ENCODE assay signal across 24 cellular contexts in the genomic region with DNA sequence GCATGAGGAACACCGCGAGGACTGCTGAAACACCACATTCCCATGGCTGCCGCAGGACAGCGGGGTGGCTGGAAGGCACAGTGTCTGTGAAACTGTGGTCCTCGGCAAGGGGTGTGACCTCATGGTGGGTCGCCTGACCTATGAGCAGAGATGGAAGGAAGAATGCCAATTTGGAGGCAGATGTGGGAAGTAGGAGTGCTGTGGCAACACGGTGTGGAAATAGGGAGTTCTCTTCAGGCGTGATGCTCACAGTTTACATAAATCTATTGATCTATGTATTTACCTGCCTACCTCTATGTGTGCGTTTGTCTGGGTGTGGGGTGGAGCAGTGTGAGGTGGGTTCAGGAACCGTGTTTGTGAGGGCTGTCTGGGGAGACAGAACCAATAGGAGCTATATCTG.
"Had no signal": no experiment of that assay in that cellular context is flagged by ENCODE, and none has a peak within 500 bp of the region (broad histone marks: within the 10 kb centered on the region; RNA-seq: fewer than 3 reads in every experiment).

No MANE protein-coding gene starts in this region.

- DNase-seq: effector CD8-positive, alpha-beta T cell; endodermal cell; foreskin keratinocyte; heart left ventricle; kidney; mesenchymal stem cell; mucosa of descending colon; naive B cell; right cardiac atrium; small intestine; stimulated activated CD4-positive, alpha-beta T cell treated with anti-CD3 and anti-CD28 coated beads, Interleukin-15, amount 100 ng/mL, for 24 hours; stimulated activated CD4-positive, alpha-beta T cell treated with anti-CD3 and anti-CD28 coated beads, Interleukin-2, amount 100 ng/mL, for 48 hours; stimulated activated naive B cell treated with anti-CD40 and anti-IgM and Interleukin-4, amounts not matched to agents 10 μg/mL and 1 μg/mL and 100 μg/mL, for 72 hours had no signal

- H3K27me3 ChIP-seq: gastroesophageal sphincter, heart left ventricle, hepatocyte, tibial nerve, vagina had no signal

- H3K27ac ChIP-seq: epithelial cell of prostate, foreskin keratinocyte, gastroesophageal sphincter, hepatocyte, parathyroid adenoma, prostate gland, thoracic aorta, tibial nerve, vagina had no signal

- H3K4me2 ChIP-seq: hepatocyte had no signal

- H3K79me2 ChIP-seq: hepatocyte, parathyroid adenoma had no signal

- H2AFZ ChIP-seq: hepatocyte, parathyroid adenoma had no signal

- H3K4me3 ChIP-seq: gastroesophageal sphincter, heart left ventricle, hepatocyte, mucosa of descending colon, prostate gland, thoracic aorta, tibial nerve, vagina had no signal

- H3K4me1 ChIP-seq: foreskin keratinocyte, gastroesophageal sphincter, parathyroid adenoma, prostate gland, tibial nerve, vagina had no signal

- H3K9ac ChIP-seq: parathyroid adenoma had no signal

- H3K36me3 ChIP-seq: gastroesophageal sphincter, heart left ventricle, prostate gland, thoracic aorta, tibial nerve, vagina had no signal

- FAIRE-seq: colon, kidney, small intestine had no signal

- H3K9me3 ChIP-seq: gastroesophageal sphincter, mucosa of descending colon, prostate gland, thoracic aorta, tibial nerve, vagina had no signal

- ATAC-seq: esophagus mucosa; foreskin keratinocyte; gastroesophageal sphincter; heart left ventricle; left lobe of liver; mucosa of descending colon; right cardiac atrium; stimulated activated naive B cell treated with anti-CD40 and anti-IgM and Interleukin-4, amounts not matched to agents 10 μg/mL and 1 μg/mL and 100 μg/mL, for 72 hours had no signal
